ENCODE assay signal across 1 cellular context in the genomic region with DNA sequence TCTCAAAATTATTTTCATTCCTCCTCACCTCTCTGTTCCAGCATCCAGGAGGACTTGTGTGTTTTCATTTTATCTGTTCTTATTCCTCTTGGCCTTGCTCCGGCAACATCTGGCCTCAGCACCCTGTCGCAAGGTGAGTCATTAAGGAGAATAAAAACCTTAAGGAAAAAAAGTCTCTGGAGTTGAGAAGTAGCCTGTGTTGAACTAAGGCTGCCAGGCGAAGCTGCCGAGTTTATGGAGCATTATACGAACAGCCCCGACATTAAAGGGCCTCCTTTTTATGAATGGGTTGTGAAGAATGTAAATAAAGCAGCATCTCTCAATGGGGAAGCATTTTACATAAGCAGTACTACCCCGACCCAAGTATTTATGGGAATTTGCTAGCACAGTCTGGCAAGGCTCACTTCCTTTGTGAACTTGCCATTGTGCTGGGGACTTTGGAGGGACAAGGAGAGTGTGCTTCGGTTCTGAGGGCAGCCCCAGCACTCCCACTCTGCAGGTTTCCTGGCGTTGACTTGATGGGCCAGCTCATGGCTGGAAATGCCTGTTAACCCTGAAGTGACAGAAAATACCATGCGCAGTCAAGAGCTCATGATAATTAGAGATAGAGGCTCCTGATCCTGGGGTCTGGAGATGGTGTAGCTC.
TF ChIP-seq lines count a peak whose summit lies in the region.

No MANE protein-coding gene starts in this region.

TF ChIP-seq in HEK293, 187 proteins besides CTCF, POLR2A, EP300 and RAD21 (continued from another document):
- TF ChIP-seq, protein P1, sequence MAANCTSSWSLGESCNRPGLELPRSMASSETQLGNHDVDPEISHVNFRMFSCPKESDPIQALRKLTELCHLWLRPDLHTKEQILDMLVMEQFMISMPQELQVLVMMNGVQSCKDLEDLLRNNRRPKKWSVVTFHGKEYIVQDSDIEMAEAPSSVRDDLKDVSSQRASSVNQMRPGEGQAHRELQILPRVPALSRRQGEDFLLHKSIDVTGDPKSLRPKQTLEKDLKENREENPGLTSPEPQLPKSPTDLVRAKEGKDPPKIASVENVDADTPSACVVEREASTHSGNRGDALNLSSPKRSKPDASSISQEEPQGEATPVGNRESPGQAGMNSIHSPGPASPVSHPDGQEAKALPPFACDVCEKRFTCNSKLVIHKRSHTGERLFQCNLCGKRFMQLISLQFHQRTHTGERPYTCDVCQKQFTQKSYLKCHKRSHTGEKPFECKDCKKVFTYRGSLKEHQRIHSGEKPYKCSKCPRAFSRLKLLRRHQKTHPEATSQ (tag by site-specific recombination; IDR thresholded peaks at IDR 0.05), result no peak
- TF ChIP-seq ZIC2 (tag by site-specific recombination; IDR thresholded peaks at IDR 0.05), result no peak
